In genomic region chr5:131164931-131165727, GRCh38 we compare ENCODE assay signal across 8 cellular contexts. TPM values are rescaled to one million over a fixed set of nuclear protein-coding genes. Genes with fewer than 3 reads are reported as not detected.
DNase-seq lines count a peak whose midpoint lies in the region; ATAC-seq and TF ChIP-seq lines count a peak whose summit lies in the region.

HINT1 (minus strand) TSS chr5:131165256; CDS start chr5:131165205, 51 bp downstream.

- ATAC-seq in GM21717 (IDR thresholded peaks at IDR 0.05; ENCODE audit: unreplicated experiment) (peak; percentile 83), esophagus mucosa (peak; percentile 94)
- ATAC-seq in activated T-cell treated with anti-CD3 and anti-CD28 coated beads, Interleukin-2, amount 50 U/mL, for 4 hours: peak; percentile 92 to 93
- ATAC-seq in stimulated activated effector memory CD8-positive, alpha-beta T cell treated with anti-CD3 and anti-CD28 coated beads, Interleukin-12 subunit alpha, Interleukin-12 subunit beta, amount 100 ng/mL, for 72 hours: peak; percentile 91

- DNase-seq in DMS53 treated with DMSO at 0.1 percent for 48 hours (lab: John Stamatoyannopoulos, UW; ENCODE audit: unreplicated experiment) (peak; percentile 77), KBM-7 (peak; percentile 93), myocyte (ENCODE audit: low read depth) (peak; percentile 93)
- peak; percentile 90 for DNase-seq in activated T-cell treated with anti-CD3 and anti-CD28 coated beads, Interleukin-2, amount 50 U/mL, for 4 hours
- peak; percentile 90 to 95 for DNase-seq in stimulated activated effector memory CD8-positive, alpha-beta T cell treated with anti-CD3 and anti-CD28 coated beads, Interleukin-12 subunit alpha, Interleukin-12 subunit beta, amount 100 ng/mL, for 72 hours (ENCODE audit: low spot score in 2 of 2)

- H3K27me3 Mint-ChIP-seq in activated T-cell treated with anti-CD3 and anti-CD28 coated beads, Interleukin-2, amount 50 U/mL, for 4 hours (ENCODE audit: low read depth): no peaks in the 10 kb centered on the region

- in situ Hi-C loops in KBM-7 (cut with MboI; ENCODE audit: low pct_unique_long_range_greater_than_20kb, low sequenced_read_pairs): loop anchor here (25.0 kb wide), 1 partner anchor 222 kb away; no protein-coding TSS in a partner anchor

- H3K9me3 Mint-ChIP-seq in activated T-cell treated with anti-CD3 and anti-CD28 coated beads, Interleukin-2, amount 50 U/mL, for 4 hours: no peaks in the 10 kb centered on the region
- no peaks in the 10 kb centered on the region for H3K9me3 Mint-ChIP-seq in stimulated activated effector memory CD8-positive, alpha-beta T cell treated with anti-CD3 and anti-CD28 coated beads, Interleukin-12 subunit alpha, Interleukin-12 subunit beta, amount 100 ng/mL, for 72 hours

- H3K36me3 Mint-ChIP-seq in activated T-cell treated with anti-CD3 and anti-CD28 coated beads, Interleukin-2, amount 50 U/mL, for 4 hours (ENCODE audit: insufficient read depth): peaks cover 28% of the 10 kb centered on the region
- H3K36me3 Mint-ChIP-seq in stimulated activated effector memory CD8-positive, alpha-beta T cell treated with anti-CD3 and anti-CD28 coated beads, Interleukin-12 subunit alpha, Interleukin-12 subunit beta, amount 100 ng/mL, for 72 hours: peaks cover 60% of the 10 kb centered on the region

- peak within 1 kb of the TSS; percentile 95 for H3K27ac Mint-ChIP-seq in stimulated activated effector memory CD8-positive, alpha-beta T cell treated with anti-CD3 and anti-CD28 coated beads, Interleukin-12 subunit alpha, Interleukin-12 subunit beta, amount 100 ng/mL, for 72 hours

- peak within 1 kb of the TSS; percentile 97 for H3K4me3 Mint-ChIP-seq in activated T-cell treated with anti-CD3 and anti-CD28 coated beads, Interleukin-2, amount 50 U/mL, for 4 hours
- H3K4me3 Mint-ChIP-seq in stimulated activated effector memory CD8-positive, alpha-beta T cell treated with anti-CD3 and anti-CD28 coated beads, Interleukin-12 subunit alpha, Interleukin-12 subunit beta, amount 100 ng/mL, for 72 hours: peak within 1 kb of the TSS; percentile 85

- peaks cover 50% of the 10 kb centered on the region for H3K4me1 Mint-ChIP-seq in activated T-cell treated with anti-CD3 and anti-CD28 coated beads, Interleukin-2, amount 50 U/mL, for 4 hours (ENCODE audit: low read depth)
- peaks cover 35% of the 10 kb centered on the region for H3K4me1 Mint-ChIP-seq in stimulated activated effector memory CD8-positive, alpha-beta T cell treated with anti-CD3 and anti-CD28 coated beads, Interleukin-12 subunit alpha, Interleukin-12 subunit beta, amount 100 ng/mL, for 72 hours

TF ChIP-seq in PFSK-1, 5 proteins besides CTCF, POLR2A, EP300 and RAD21:
- TF ChIP-seq TAF1 (IDR thresholded peaks at IDR 0.05; ENCODE audit: borderline replicate concordance, insufficient read depth, low read length) (peak; percentile 87; the same call in 1 of the 2 replicates), REST (IDR thresholded peaks at IDR 0.05; ENCODE audit: insufficient read depth in 1 of 2, low read depth in 2 of 2, low read length in 2 of 2) (0 out of 4 replicates have a peak, but pooled peaks of 1 of the 2 experiments have one; percentile 45), POLR2AphosphoS5 (IDR thresholded peaks at IDR 0.05; ENCODE audit: low read depth, low read length) (peak; percentile 93), SIN3A (IDR thresholded peaks at IDR 0.05; ENCODE audit: borderline replicate concordance, insufficient read depth, low read length) (peak; percentile 67; the same call in 1 of the 2 replicates), FOXP2 (optimal IDR thresholded peaks at IDR 0.05; ENCODE audit: borderline replicate concordance, extremely low read depth, extremely low read length, insufficient read depth) (peak; percentile 53)

RNA-seq across cellular contexts. Expression of gene HINT1, which starts in this region (rescaled TPM):
- polyA plus RNA-seq in PFSK-1 (2012; ENCODE audit: insufficient read length, low read depth): 237 TPM
- total RNA-seq in activated T-cell treated with anti-CD3 and anti-CD28 coated beads, Interleukin-2, amount 50 U/mL, for 4 hours: 100 to 1,000 TPM; 291 to 326 (median 308) TPM
- 181 TPM for total RNA-seq in esophagus mucosa
- 269 and 287 TPM in 2 replicates for total RNA-seq in myocyte
- polyA plus RNA-seq in myocyte (2012): 524 TPM

Comparison
In these comparisons a context has a peak if more than half of its experiments do, and no peak if none do; other contexts are left out.
1. Peak in every context shown above with its lines: DNase-seq and ATAC-seq.